In genomic region chr16:1331712-1332617, GRCh38 we compare ENCODE assay signal across 1 cellular context.
A peak's percentile ranks its signal among the peaks of the same experiment; 100 is the strongest.
TF ChIP-seq lines count a peak whose summit lies in the region.

No MANE protein-coding gene starts in this region.

TF ChIP-seq in GM12878, 131 proteins besides CTCF, POLR2A, EP300 and RAD21 (continued from another document):
- no peak for TF ChIP-seq ZNF24 (IDR thresholded peaks at IDR 0.05)
- TF ChIP-seq TCF7 (IDR thresholded peaks at IDR 0.05; ENCODE audit: borderline replicate concordance) = no peak
- TF ChIP-seq FOXK2 (IDR thresholded peaks at IDR 0.05) = peak; percentile 78
- TF ChIP-seq RELA (IDR thresholded peaks at IDR 0.05; ENCODE audit: borderline replicate concordance, partially characterized antibody) = no peak
- TF ChIP-seq MTA2 (IDR thresholded peaks at IDR 0.05; ENCODE audit: low read depth) = peak; percentile 42; the same call in 1 of the 2 replicates
- peak; percentile 69 for TF ChIP-seq DPF2 (IDR thresholded peaks at IDR 0.05)
- TF ChIP-seq IKZF2 (IDR thresholded peaks at IDR 0.05) = peak in 1 of 2 experiments; percentile 14; a peak in 1 of 4 replicates
- TF ChIP-seq BMI1 (IDR thresholded peaks at IDR 0.05; ENCODE audit: borderline replicate concordance) = peak; percentile 98
- 0 out of 2 replicates have a peak, but pooled peaks have one; percentile 36 for TF ChIP-seq GATAD2B (conservative IDR thresholded peaks at IDR 0.05; ENCODE audit: low read depth)
- peak; percentile 52; the same call in 1 of the 2 replicates for TF ChIP-seq POLR2AphosphoS5 (IDR thresholded peaks at IDR 0.05; ENCODE audit: low read length)
- TF ChIP-seq ZSCAN29 (IDR thresholded peaks at IDR 0.05) = no peak
- no peak for TF ChIP-seq E2F4 (IDR thresholded peaks at IDR 0.05; ENCODE audit: low read depth, low read length)
- TF ChIP-seq MEF2B (IDR thresholded peaks at IDR 0.05; ENCODE audit: partially characterized antibody, poor library complexity, severe bottlenecking) = peak; percentile 54
- peak; percentile 10 for TF ChIP-seq SUZ12 (IDR thresholded peaks at IDR 0.05; ENCODE audit: unreplicated experiment)
- TF ChIP-seq WRNIP1 (IDR thresholded peaks at IDR 0.05; ENCODE audit: borderline replicate concordance, low read depth, low read length) = no peak
- peak; percentile 80 for TF ChIP-seq PKNOX1 (IDR thresholded peaks at IDR 0.05)
- TF ChIP-seq CREM (IDR thresholded peaks at IDR 0.05; ENCODE audit: low read depth) = no peak
- no peak for TF ChIP-seq HDAC6 (IDR thresholded peaks at IDR 0.05; ENCODE audit: unreplicated experiment)
- TF ChIP-seq ZBTB40 (IDR thresholded peaks at IDR 0.05; ENCODE audit: borderline replicate concordance) = peak; percentile 49; the same call in 1 of the 2 replicates
- TF ChIP-seq MXI1 (IDR thresholded peaks at IDR 0.05; ENCODE audit: low read depth, low read length) = peak; percentile 37; the same call in 1 of the 2 replicates
- TF ChIP-seq SMAD5 (IDR thresholded peaks at IDR 0.05; ENCODE audit: low read depth) = no peak
- no peak for TF ChIP-seq EED (IDR thresholded peaks at IDR 0.05; ENCODE audit: low read depth)
- no peak for TF ChIP-seq GABPA (IDR thresholded peaks at IDR 0.05; ENCODE audit: low read depth)
- TF ChIP-seq BHLHE40 (IDR thresholded peaks at IDR 0.05; ENCODE audit: borderline replicate concordance in 1 of 2, low read depth in 2 of 2, low read length in 1 of 2) = peak in 1 of 2 experiments; percentile 20; a peak in 1 of 4 replicates
- TF ChIP-seq NFXL1 (IDR thresholded peaks at IDR 0.05; ENCODE audit: borderline replicate concordance) = 0 out of 2 replicates have a peak, but pooled peaks have one; percentile 5
- TF ChIP-seq RUNX3 (IDR thresholded peaks at IDR 0.05; ENCODE audit: low read length) = peak; percentile 28; the same call in 1 of the 2 replicates
- no peak for TF ChIP-seq SMC3 (IDR thresholded peaks at IDR 0.05; ENCODE audit: borderline replicate concordance, low read length)
- TF ChIP-seq JUNB (IDR thresholded peaks at IDR 0.05) = no peak
- TF ChIP-seq ELK1 (IDR thresholded peaks at IDR 0.05; ENCODE audit: low read depth, low read length) = 0 out of 2 replicates have a peak, but pooled peaks have one; percentile 33
- TF ChIP-seq ZBED1 (IDR thresholded peaks at IDR 0.05; ENCODE audit: borderline replicate concordance) = no peak
- TF ChIP-seq ETV6 (conservative IDR thresholded peaks at IDR 0.05 in 1 of 2, IDR thresholded peaks at IDR 0.05 in 1 of 2; ENCODE audit: borderline replicate concordance in 1 of 2, low read depth in 1 of 2) = no peak
- TF ChIP-seq SPI1 (IDR thresholded peaks at IDR 0.05; ENCODE audit: borderline replicate concordance, insufficient read depth, low read depth, low read length) = peak; percentile 13; the same call in 1 of the 2 replicates
TF ChIP-seq in GM12878: peak in this region for 17.
